Comparison of ENCODE assay signal across 20 cellular contexts in the genomic region with DNA sequence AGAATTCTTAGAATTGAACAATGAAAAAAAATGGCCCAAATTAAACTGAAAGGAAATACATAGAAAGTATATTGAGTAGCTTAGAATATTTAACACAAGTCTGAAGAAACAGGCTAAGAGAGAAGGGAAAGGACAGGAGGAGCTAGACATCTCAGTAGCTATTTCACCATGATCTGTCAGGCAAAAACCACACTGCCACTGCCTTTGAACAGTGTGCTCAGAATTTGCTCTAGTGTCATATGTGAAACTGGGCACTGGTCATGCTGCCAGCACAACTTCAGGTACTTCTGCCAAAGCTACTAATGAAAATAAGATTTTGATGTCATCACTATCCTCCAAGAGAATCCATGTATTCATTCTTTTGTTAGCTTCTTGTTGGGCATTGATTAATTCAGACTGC.
"Had no signal": no experiment of that assay in that cellular context is flagged by ENCODE, and none has a peak within 500 bp of the region (broad histone marks: within the 10 kb centered on the region; RNA-seq: fewer than 3 reads in every experiment).

No MANE protein-coding gene starts in this region.

- H3K27ac ChIP-seq: PC-9, Peyer's patch, SJSA1, SK-N-MC had no signal

- H3K4me1 ChIP-seq: Peyer's patch, SJSA1 had no signal

- H3K9me3 ChIP-seq: MG63, Peyer's patch had no signal

- DNase-seq: KBM-7, MG63, NCI-H1092, NCI-H1105 treated with DMSO at 0.1 percent for 48 hours, NCI-H1436, NCI-H187, NCI-H2029, NCI-H2171 treated with DMSO at 0.1 percent for 48 hours, NCI-H345, NCI-H524, NCI-H526 treated with DMSO at 0.1 percent for 48 hours, NCI-H748 treated with DMSO at 0.1 percent for 48 hours, OCI-M1, PC-9, Peyer's patch, Right ventricle myocardium superior, SIG-M5, T-helper 2 cell had no signal

- H3K36me3 ChIP-seq: MG63, Peyer's patch, SJSA1 had no signal

- H2AFZ ChIP-seq: PC-9 had no signal

- H3K4me2 ChIP-seq: PC-9 had no signal

- H3K27me3 ChIP-seq: MG63, Peyer's patch, SJSA1 had no signal

- H3K4me3 ChIP-seq: MG63, PC-9, Peyer's patch, SJSA1, SK-N-MC had no signal
